Comparison of ENCODE assay signal across 8 cellular contexts in the genomic region with DNA sequence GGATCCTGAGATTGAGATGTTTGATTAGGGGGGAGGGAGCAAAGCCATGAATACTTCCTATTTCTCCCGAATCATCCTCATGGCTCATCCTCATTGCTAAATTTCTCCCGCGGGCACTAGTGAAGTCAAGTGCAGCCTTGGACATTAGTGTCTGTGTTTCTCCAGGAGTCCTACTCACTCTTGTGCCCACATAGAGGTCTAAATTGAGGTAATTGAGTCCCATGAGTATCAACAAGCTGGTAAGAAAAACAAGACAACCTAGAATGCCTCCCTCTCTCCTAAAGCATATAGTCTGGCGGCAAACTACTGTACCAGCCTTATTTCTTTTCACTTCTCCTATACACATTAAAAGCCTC. TPM values are rescaled to one million over a fixed set of nuclear protein-coding genes. Genes with fewer than 3 reads are reported as not detected.
DNase-seq lines count a peak whose midpoint lies in the region; ATAC-seq and TF ChIP-seq lines count a peak whose summit lies in the region.

No MANE protein-coding gene starts in this region.

- H3K4me3 ChIP-seq in heart left ventricle, result peak overlapping the region; percentile 52 to 86 (median 72)
- peak overlapping the region; percentile 94 for H3K4me3 ChIP-seq in MG63
- H3K4me3 ChIP-seq in dorsolateral prefrontal cortex, result peak overlapping the region; percentile 64 to 99 (median 88)
- peak overlapping the region; percentile 82 to 84 for H3K4me3 ChIP-seq in neuronal stem cell (ENCODE audit: low read length in 2 of 2)

- H4K8ac ChIP-seq in neuronal stem cell (ENCODE audit: low read depth, low read length), result no peak overlapping the region

- H3K14ac ChIP-seq in neuronal stem cell (ENCODE audit: low read length), result no peak overlapping the region

- peaks cover 4% of the 10 kb centered on the region for H3K79me1 ChIP-seq in neuronal stem cell (ENCODE audit: low read depth, low read length)

- H2AK5ac ChIP-seq in neuronal stem cell (ENCODE audit: low read depth, low read length), result no peak overlapping the region

- H3K23ac ChIP-seq in neuronal stem cell (ENCODE audit: low read depth, low read length, poor library complexity), result no peak overlapping the region

- intact Hi-C loops in heart left ventricle (cut with DNase I), result no loop called here
- intact Hi-C loops in left cardiac atrium (cut with DNase I), result no loop called here
- intact Hi-C loops in dorsolateral prefrontal cortex (cut with DNase I), result no loop called here

- H2BK12ac ChIP-seq in neuronal stem cell (ENCODE audit: low read length), result no peak overlapping the region

- H3K4me2 ChIP-seq in neuronal stem cell (ENCODE audit: insufficient read depth, low read length, poor library complexity, severe bottlenecking), result peak overlapping the region; percentile 78

- peak overlapping the region; percentile 87 for H2AFZ ChIP-seq in neuronal stem cell (ENCODE audit: low read length)

- H3K27me3 ChIP-seq in heart left ventricle (no peaks in the 10 kb centered on the region), MG63 (no peaks in the 10 kb centered on the region), dorsolateral prefrontal cortex (no peaks in the 10 kb centered on the region), neuronal stem cell (ENCODE audit: control insufficient read depth in 3 of 3, insufficient read depth in 3 of 3, low read depth in 1 of 3, low read length in 3 of 3) (no peaks in the 10 kb centered on the region)

- H3K4me1 ChIP-seq in heart left ventricle (peaks cover 0 to 36% (median 24%) of the 10 kb centered on the region in 12 donors), neuronal stem cell (ENCODE audit: control insufficient read depth in 2 of 2, insufficient read depth in 1 of 2, low read depth in 1 of 2, low read length in 2 of 2) (peaks cover 0 to 3% of the 10 kb centered on the region in 2 donors)

- H3K27ac ChIP-seq in heart left ventricle, result peak overlapping the region in 8 of 12 donors; percentile 11 to 94 (median 83)
- H3K27ac ChIP-seq in dorsolateral prefrontal cortex, result peak overlapping the region in 30 of 59 donors; percentile 45 to 92 (median 80)
- no peak overlapping the region for H3K27ac ChIP-seq in neuronal stem cell (replicated peaks; ENCODE audit: low read length)

- H3K4ac ChIP-seq in neuronal stem cell (ENCODE audit: low read length), result no peak overlapping the region

- H3K9me3 ChIP-seq in heart left ventricle (no peaks in the 10 kb centered on the region), MG63 (no peaks in the 10 kb centered on the region), neuronal stem cell (replicated peaks in 1 of 2; ENCODE audit: control insufficient read depth in 2 of 2, insufficient read depth in 1 of 2, low read depth in 1 of 2, low read length in 2 of 2) (no peaks in the 10 kb centered on the region)

- H2BK15ac ChIP-seq in neuronal stem cell (ENCODE audit: low read length), result no peak overlapping the region

- 0 to 1% (median 0%) methylated on average over 4 of the region's 4 CpGs for WGBS in heart left ventricle, 4 donors
- WGBS in neuronal stem cell (ENCODE audit: extremely low coverage in 2 of 2, insufficient read length in 2 of 2, insufficient replicate concordance in 1 of 2), 2 donors, result no CpG with 5 or more reads among the region's 4 CpGs

- TF ChIP-seq CTCF in heart left ventricle (IDR thresholded peaks at IDR 0.05), result no peak
- no peak for TF ChIP-seq CTCF in dorsolateral prefrontal cortex (IDR thresholded peaks at IDR 0.05 in 54 of 56, conservative IDR thresholded peaks at IDR 0.05 in 2 of 56; ENCODE audit: low read depth in 1 of 56, partially characterized antibody in 56 of 56)

- H2BK5ac ChIP-seq in neuronal stem cell (ENCODE audit: low read length), result no peak overlapping the region

- peaks cover 0 to 11% (median 5%) of the 10 kb centered on the region in 9 donors for H3K36me3 ChIP-seq in heart left ventricle
- H3K36me3 ChIP-seq in MG63, result no peaks in the 10 kb centered on the region
- peaks cover 0 to 18% of the 10 kb centered on the region in 2 donors for H3K36me3 ChIP-seq in neuronal stem cell (replicated peaks in 1 of 2; ENCODE audit: control insufficient read depth in 2 of 2, insufficient read depth in 2 of 2, low read length in 2 of 2)

- TF ChIP-seq POLR2A in heart left ventricle (IDR thresholded peaks at IDR 0.05), result no peak

- no peak overlapping the region for H3K18ac ChIP-seq in neuronal stem cell (ENCODE audit: low read length)

- H2BK120ac ChIP-seq in neuronal stem cell (ENCODE audit: low read depth, low read length), result no peak overlapping the region

- peak overlapping the region; percentile 56 for H3K9ac ChIP-seq in neuronal stem cell (ENCODE audit: low read depth, low read length, poor library complexity)

- H4K91ac ChIP-seq in neuronal stem cell (ENCODE audit: low read depth, low read length, poor library complexity), result no peak overlapping the region

- DNase-seq in heart left ventricle, result no peak
- no peak for DNase-seq in left cardiac atrium
- DNase-seq in MG63, result no peak
- DNase-seq in dorsolateral prefrontal cortex, result no peak
- DNase-seq in neuronal stem cell (ENCODE audit: low spot score), result no peak
- no peak for DNase-seq in NCI-H526 treated with DMSO at 0.1 percent for 48 hours (lab: John Stamatoyannopoulos, UW)
- no peak for DNase-seq in NCI-H2029 (lab: John Stamatoyannopoulos, UW)
- DNase-seq in GM19238 (ENCODE audit: insufficient read length, low spot score), result no peak

- ATAC-seq in heart left ventricle (no peak), left cardiac atrium (no peak)

RNA-seq across cellular contexts. Expression of gene CENPQ, which starts 0.4 kb away (rescaled TPM):
- total RNA-seq in heart left ventricle (1 to 10 TPM; 3.0 to 7.4 (median 4.9) TPM), left cardiac atrium (1 to 10 TPM; 4.7 to 5.9 TPM), dorsolateral prefrontal cortex (10 to 100 TPM in 2 of 120 experiments, 1 to 10 TPM in 118; 1.9 to 11.6 (median 5.6) TPM)
- 10 to 100 TPM in 1 of 2 donors, 1 to 10 TPM in 1; 4.2 to 10.1 TPM for polyA plus RNA-seq in heart left ventricle
- total RNA-seq in MG63 (2014; rRNA removed; shearing (Covaris generic); ENCODE audit: low replicate concordance), result 12.0 and 12.5 TPM in 2 replicates
- 26.5 TPM for polyA plus RNA-seq in neuronal stem cell (2013, experiment 1 of 2)
- 27.0 TPM for polyA plus RNA-seq in neuronal stem cell (2013, experiment 2 of 2)

RNA-seq across cellular contexts. Expression of gene MMUT, which starts 0.5 kb away (rescaled TPM):
- total RNA-seq in heart left ventricle (10 to 100 TPM; 16.3 to 43.6 (median 32.4) TPM), left cardiac atrium (10 to 100 TPM; 26.7 to 29.7 TPM), dorsolateral prefrontal cortex (10 to 100 TPM; 22.5 to 39.5 (median 30.3) TPM)
- 10 to 100 TPM; 13.7 to 33.1 TPM for polyA plus RNA-seq in heart left ventricle
- 13.0 and 20.7 TPM in 2 replicates for total RNA-seq in MG63 (2014; rRNA removed; shearing (Covaris generic); ENCODE audit: low replicate concordance)
- polyA plus RNA-seq in neuronal stem cell (2013, experiment 1 of 2), result 12.1 TPM
- polyA plus RNA-seq in neuronal stem cell (2013, experiment 2 of 2), result 12.0 TPM

RNA-seq across cellular contexts. Expression of gene GLYATL3, which starts 36.1 kb away (rescaled TPM):
- total RNA-seq in heart left ventricle (not detected), left cardiac atrium (not detected), dorsolateral prefrontal cortex (not detected)
- polyA plus RNA-seq in heart left ventricle, result not detected
- 1.6 TPM in 1 of 2 replicates, not detected in the other for total RNA-seq in MG63 (2014; rRNA removed; shearing (Covaris generic); ENCODE audit: low replicate concordance)
- polyA plus RNA-seq in neuronal stem cell (2013, experiment 1 of 2), result not detected
- polyA plus RNA-seq in neuronal stem cell (2013, experiment 2 of 2), result not detected
